In the genomic region with DNA sequence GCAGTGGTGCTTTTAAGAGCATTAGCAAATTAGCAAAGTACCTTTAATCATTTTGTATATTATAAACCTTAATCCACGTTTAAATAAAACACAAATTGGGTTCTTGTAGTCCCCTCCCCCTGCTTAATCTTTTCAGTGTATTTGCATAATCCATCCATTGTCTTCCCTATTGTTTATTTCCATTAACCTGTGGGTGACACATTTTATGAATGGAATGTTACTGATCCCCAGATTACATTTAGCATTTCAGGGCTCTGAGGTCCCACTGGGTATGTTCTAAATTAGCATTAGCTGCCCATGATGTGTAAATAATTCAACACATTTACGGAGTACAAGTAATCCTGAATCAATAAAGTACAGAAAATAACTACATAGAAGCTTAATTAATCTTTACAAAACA, we compare ENCODE assay signal across 1 cellular context.
A peak's percentile ranks its signal among the peaks of the same experiment; 100 is the strongest.
TF ChIP-seq lines count a peak whose summit lies in the region.

No MANE protein-coding gene starts in this region.

TF ChIP-seq in H1, 55 proteins besides CTCF, POLR2A, EP300 and RAD21 (continued from another document):
- TF ChIP-seq CHD7 (IDR thresholded peaks at IDR 0.05; ENCODE audit: insufficient replicate concordance, low read length), result peak; percentile 93
- TF ChIP-seq POU5F1 (IDR thresholded peaks at IDR 0.05; ENCODE audit: low read depth, low read length), result peak; percentile 64; the same call in 1 of the 2 replicates
- no peak for TF ChIP-seq CHD2 (IDR thresholded peaks at IDR 0.05; ENCODE audit: low read length)
- peak; percentile 23 to 86 for TF ChIP-seq BCL11A (IDR thresholded peaks at IDR 0.05; ENCODE audit: low read depth in 2 of 2, low read length in 2 of 2)
- no peak for TF ChIP-seq POLR2AphosphoS5 (IDR thresholded peaks at IDR 0.05; ENCODE audit: low read depth, low read length)
- no peak for TF ChIP-seq BACH1 (IDR thresholded peaks at IDR 0.05; ENCODE audit: low read length)
- no peak for TF ChIP-seq ASH2L (IDR thresholded peaks at IDR 0.05; ENCODE audit: low read length)
- TF ChIP-seq SAP30 (IDR thresholded peaks at IDR 0.05; ENCODE audit: insufficient read depth, insufficient replicate concordance, low read length), result no peak
- peak; percentile 39; the same call in 1 of the 2 replicates for TF ChIP-seq TEAD4 (IDR thresholded peaks at IDR 0.05; ENCODE audit: low read depth, low read length)
